In genomic region chr5:53099546-53099945, GRCh38 we compare ENCODE assay signal across 1 cellular context.
TF ChIP-seq lines count a peak whose summit lies in the region.

No MANE protein-coding gene starts in this region.

TF ChIP-seq in SK-N-SH, 30 proteins besides CTCF, POLR2A, EP300 and RAD21 (continued from another document):
- TF ChIP-seq, protein P1, sequence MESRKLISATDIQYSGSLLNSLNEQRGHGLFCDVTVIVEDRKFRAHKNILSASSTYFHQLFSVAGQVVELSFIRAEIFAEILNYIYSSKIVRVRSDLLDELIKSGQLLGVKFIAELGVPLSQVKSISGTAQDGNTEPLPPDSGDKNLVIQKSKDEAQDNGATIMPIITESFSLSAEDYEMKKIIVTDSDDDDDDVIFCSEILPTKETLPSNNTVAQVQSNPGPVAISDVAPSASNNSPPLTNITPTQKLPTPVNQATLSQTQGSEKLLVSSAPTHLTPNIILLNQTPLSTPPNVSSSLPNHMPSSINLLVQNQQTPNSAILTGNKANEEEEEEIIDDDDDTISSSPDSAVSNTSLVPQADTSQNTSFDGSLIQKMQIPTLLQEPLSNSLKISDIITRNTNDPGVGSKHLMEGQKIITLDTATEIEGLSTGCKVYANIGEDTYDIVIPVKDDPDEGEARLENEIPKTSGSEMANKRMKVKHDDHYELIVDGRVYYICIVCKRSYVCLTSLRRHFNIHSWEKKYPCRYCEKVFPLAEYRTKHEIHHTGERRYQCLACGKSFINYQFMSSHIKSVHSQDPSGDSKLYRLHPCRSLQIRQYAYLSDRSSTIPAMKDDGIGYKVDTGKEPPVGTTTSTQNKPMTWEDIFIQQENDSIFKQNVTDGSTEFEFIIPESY (IDR thresholded peaks at IDR 0.05; ENCODE audit: borderline replicate concordance, low read depth): no peak
- TF ChIP-seq NRF1 (IDR thresholded peaks at IDR 0.05; ENCODE audit: low read depth, low read length) (no peak), YY1 (IDR thresholded peaks at IDR 0.05; ENCODE audit: low read depth) (no peak), RCOR1 (IDR thresholded peaks at IDR 0.05; ENCODE audit: low read length) (no peak), MEF2A (IDR thresholded peaks at IDR 0.05; ENCODE audit: borderline replicate concordance, low read depth) (no peak), USF2 (IDR thresholded peaks at IDR 0.05; ENCODE audit: borderline replicate concordance, low read depth, low read length) (no peak), GATA2 (CRISPR knock-in tag; IDR thresholded peaks at IDR 0.05) (no peak), TAF1 (IDR thresholded peaks at IDR 0.05; ENCODE audit: borderline replicate concordance, low read depth, low read length) (0 out of 2 replicates have a peak, but pooled peaks have one; percentile 19), SMC3 (IDR thresholded peaks at IDR 0.05; ENCODE audit: low read depth, low read length) (no peak), PBX3 (IDR thresholded peaks at IDR 0.05) (no peak), TEAD4 (IDR thresholded peaks at IDR 0.05; ENCODE audit: borderline replicate concordance, insufficient read depth) (no peak), RXRA (IDR thresholded peaks at IDR 0.05; ENCODE audit: borderline replicate concordance, low read depth) (no peak), RFX5 (IDR thresholded peaks at IDR 0.05; ENCODE audit: low read length) (no peak), FOSL2 (IDR thresholded peaks at IDR 0.05; ENCODE audit: borderline replicate concordance, low read depth) (no peak), POLR2AphosphoS5 (IDR thresholded peaks at IDR 0.05; ENCODE audit: low read depth, low read length) (peak; percentile 29; the same call in 1 of the 2 replicates), NFIC (IDR thresholded peaks at IDR 0.05; ENCODE audit: borderline replicate concordance) (no peak)
- TF ChIP-seq, protein P2, sequence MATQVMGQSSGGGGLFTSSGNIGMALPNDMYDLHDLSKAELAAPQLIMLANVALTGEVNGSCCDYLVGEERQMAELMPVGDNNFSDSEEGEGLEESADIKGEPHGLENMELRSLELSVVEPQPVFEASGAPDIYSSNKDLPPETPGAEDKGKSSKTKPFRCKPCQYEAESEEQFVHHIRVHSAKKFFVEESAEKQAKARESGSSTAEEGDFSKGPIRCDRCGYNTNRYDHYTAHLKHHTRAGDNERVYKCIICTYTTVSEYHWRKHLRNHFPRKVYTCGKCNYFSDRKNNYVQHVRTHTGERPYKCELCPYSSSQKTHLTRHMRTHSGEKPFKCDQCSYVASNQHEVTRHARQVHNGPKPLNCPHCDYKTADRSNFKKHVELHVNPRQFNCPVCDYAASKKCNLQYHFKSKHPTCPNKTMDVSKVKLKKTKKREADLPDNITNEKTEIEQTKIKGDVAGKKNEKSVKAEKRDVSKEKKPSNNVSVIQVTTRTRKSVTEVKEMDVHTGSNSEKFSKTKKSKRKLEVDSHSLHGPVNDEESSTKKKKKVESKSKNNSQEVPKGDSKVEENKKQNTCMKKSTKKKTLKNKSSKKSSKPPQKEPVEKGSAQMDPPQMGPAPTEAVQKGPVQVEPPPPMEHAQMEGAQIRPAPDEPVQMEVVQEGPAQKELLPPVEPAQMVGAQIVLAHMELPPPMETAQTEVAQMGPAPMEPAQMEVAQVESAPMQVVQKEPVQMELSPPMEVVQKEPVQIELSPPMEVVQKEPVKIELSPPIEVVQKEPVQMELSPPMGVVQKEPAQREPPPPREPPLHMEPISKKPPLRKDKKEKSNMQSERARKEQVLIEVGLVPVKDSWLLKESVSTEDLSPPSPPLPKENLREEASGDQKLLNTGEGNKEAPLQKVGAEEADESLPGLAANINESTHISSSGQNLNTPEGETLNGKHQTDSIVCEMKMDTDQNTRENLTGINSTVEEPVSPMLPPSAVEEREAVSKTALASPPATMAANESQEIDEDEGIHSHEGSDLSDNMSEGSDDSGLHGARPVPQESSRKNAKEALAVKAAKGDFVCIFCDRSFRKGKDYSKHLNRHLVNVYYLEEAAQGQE (IDR thresholded peaks at IDR 0.05; ENCODE audit: low read depth, low read length): no peak
